ENCODE assay signal across 8 cellular contexts in genomic region chr1:84996846-84997666, GRCh38. TPM values are rescaled to one million over a fixed set of nuclear protein-coding genes. Genes with fewer than 3 reads are reported as not detected.
A peak's percentile ranks its signal among the peaks of the same experiment; 100 is the strongest.
DNase-seq lines count a peak whose midpoint lies in the region; ATAC-seq and TF ChIP-seq lines count a peak whose summit lies in the region.

Gene MCOLN2 (minus strand): TSS chr1:84997113. CDS start chr1:84996872, 241 bp downstream.

- ATAC-seq in HG02588 (IDR thresholded peaks at IDR 0.05; ENCODE audit: unreplicated experiment), result peak; percentile 49
- ATAC-seq in upper lobe of left lung (ENCODE audit: low FRiP score in 2 of 2), result peak; percentile 80 to 92

- peak; percentile 33 to 58 for DNase-seq in NOMO-1 (lab: John Stamatoyannopoulos, UW; ENCODE audit: unreplicated experiment in 2 of 2)
- DNase-seq in NOMO-1 treated with dmso at 0.1 percent for 144 hours (lab: John Stamatoyannopoulos, UW; ENCODE audit: unreplicated experiment), result no peak
- DNase-seq in NCI-H146 treated with DMSO at 0.1 percent for 48 hours (lab: John Stamatoyannopoulos, UW; ENCODE audit: unreplicated experiment), result peak; percentile 34
- DNase-seq in activated CD4-positive, alpha-beta T cell treated with anti-CD3 and anti-CD28 coated beads, Interleukin-2, amount 50 U/mL, for 1 hour, result peak; percentile 49
- peak; percentile 48 for DNase-seq in endothelial cell (ENCODE audit: low spot score)
- DNase-seq in upper lobe of left lung, result peak; percentile 28 to 90

- H3K9me3 ChIP-seq in muscle layer of duodenum (ENCODE audit: control insufficient read depth in 1 of 2, low read length in 2 of 2) (no peaks in the 10 kb centered on the region), upper lobe of left lung (no peaks in the 10 kb centered on the region)

- H3K4me3 ChIP-seq in muscle layer of duodenum (ENCODE audit: low read depth in 1 of 2, low read length in 2 of 2) (peak within 1 kb of the TSS; percentile 60 to 75), upper lobe of left lung (peak within 1 kb of the TSS; percentile 53 to 76 (median 68))

- H3K4me1 Mint-ChIP-seq in endothelial cell (ENCODE audit: unreplicated experiment), result peaks cover 4% of the 10 kb centered on the region

- TF ChIP-seq EP300 in upper lobe of left lung (IDR thresholded peaks at IDR 0.05), result no peak

- no peaks in the 10 kb centered on the region for H3K36me3 Mint-ChIP-seq in endothelial cell (ENCODE audit: low read depth, unreplicated experiment)

- H3K27ac Mint-ChIP-seq in endothelial cell (ENCODE audit: unreplicated experiment), result peak within 1 kb of the TSS; percentile 18

- TF ChIP-seq CTCF in endothelial cell (IDR thresholded peaks at IDR 0.05; ENCODE audit: unreplicated experiment) (no peak), upper lobe of left lung (IDR thresholded peaks at IDR 0.05) (no peak)

- H3K9me3 Mint-ChIP-seq in endothelial cell (ENCODE audit: unreplicated experiment), result no peaks in the 10 kb centered on the region

- H3K4me1 ChIP-seq in muscle layer of duodenum (ENCODE audit: control insufficient read depth in 1 of 2, insufficient read depth in 2 of 2, low read length in 2 of 2) (peaks cover 0 to 20% of the 10 kb centered on the region in 2 donors), upper lobe of left lung (peaks cover 18 to 24% (median 21%) of the 10 kb centered on the region in 4 donors)

- 0 to 1% methylated on average over 19 to 42 of the region's 87 CpGs for WGBS in upper lobe of left lung, 2 donors

- peak within 1 kb of the TSS; percentile 88 for H3K4me3 Mint-ChIP-seq in endothelial cell (ENCODE audit: unreplicated experiment)

- TF ChIP-seq POLR2A in upper lobe of left lung (IDR thresholded peaks at IDR 0.05), result peak in 2 of 4 donors; percentile 17 to 34

- peaks cover 19% of the 10 kb centered on the region for H3K27me3 Mint-ChIP-seq in endothelial cell (ENCODE audit: unreplicated experiment)

- H3K27ac ChIP-seq in muscle layer of duodenum (ENCODE audit: low read length), result no peak within 1 kb of the TSS
- peak within 1 kb of the TSS in 2 of 4 donors; percentile 43 to 68 for H3K27ac ChIP-seq in upper lobe of left lung

- H3K36me3 ChIP-seq in muscle layer of duodenum (ENCODE audit: control insufficient read depth in 1 of 2, insufficient read depth in 2 of 2, low read length in 2 of 2) (no peaks in the 10 kb centered on the region), upper lobe of left lung (no peaks in the 10 kb centered on the region)

- H3K27me3 ChIP-seq in muscle layer of duodenum (ENCODE audit: low read depth, low read length), result peaks cover 26% of the 10 kb centered on the region
- peaks cover 0 to 13% (median 8%) of the 10 kb centered on the region in 4 donors for H3K27me3 ChIP-seq in upper lobe of left lung

RNA-seq across cellular contexts. Expression of gene MCOLN2, which starts in this region (rescaled TPM):
- 0.64 TPM for total RNA-seq in endothelial cell (ENCODE audit: unreplicated experiment)
- total RNA-seq in upper lobe of left lung, result 10 to 100 TPM in 2 of 6 donors, 1 to 10 TPM in 4; 5.8 to 41.9 (median 7.4) TPM

Comparison
In these comparisons a context has a peak if more than half of its experiments do, and no peak if none do; other contexts are left out.
1. Peak in DNase-seq in endothelial cell; RNA of the gene not detected or under 1 TPM.